ENCODE assay signal across 17 cellular contexts in the genomic region with DNA sequence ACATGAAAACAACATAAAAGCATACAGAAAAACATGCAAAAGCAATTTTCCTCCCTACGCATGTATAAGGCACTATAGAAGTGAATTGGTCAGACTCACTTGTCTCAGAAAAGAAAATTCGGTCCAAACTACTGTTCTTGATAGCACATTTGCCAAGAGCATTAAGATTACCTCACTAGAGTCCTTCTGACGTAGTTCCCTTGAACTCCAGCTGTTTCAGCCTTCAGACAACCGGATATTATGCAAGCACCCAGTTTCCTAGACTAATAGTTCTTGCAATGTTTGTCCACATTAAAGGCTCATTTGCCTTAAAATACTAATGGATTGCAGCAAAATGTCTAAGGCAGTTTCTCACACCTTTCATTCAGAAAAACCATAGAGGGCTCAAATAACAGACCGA. TPM values are rescaled to one million over a fixed set of nuclear protein-coding genes. Genes with fewer than 3 reads are reported as not detected.
A peak's percentile ranks its signal among the peaks of the same experiment; 100 is the strongest.
DNase-seq lines count a peak whose midpoint lies in the region; ATAC-seq and TF ChIP-seq lines count a peak whose summit lies in the region.
"Had no signal": no experiment of that assay in that cellular context is flagged by ENCODE, and none has a peak within 500 bp of the region (broad histone marks: within the 10 kb centered on the region; RNA-seq: fewer than 3 reads in every experiment).

No MANE protein-coding gene starts in this region.

- H2BK120ac ChIP-seq in neuronal stem cell (ENCODE audit: low read depth, low read length) = no peak overlapping the region

- ATAC-seq in left lung (peak; percentile 34), WTC11 (no peak)

- H4K8ac ChIP-seq in neuronal stem cell (ENCODE audit: low read depth, low read length) = no peak overlapping the region

- in situ Hi-C loops in brain microvascular endothelial cell (cut with HindIII; ENCODE audit: low pct_ligation_motif_present, low sequenced_read_pairs) = no loop called here

- no peak overlapping the region for H2BK15ac ChIP-seq in neuronal stem cell (ENCODE audit: low read length)

- H3K4me1 ChIP-seq in ACC112 (ENCODE audit: control insufficient read depth, insufficient read depth, low read length, unreplicated experiment) (peaks cover 15% of the 10 kb centered on the region), left lung (peaks cover 8 to 41% of the 10 kb centered on the region in 2 donors), neuronal stem cell (ENCODE audit: control insufficient read depth in 2 of 2, insufficient read depth in 1 of 2, low read depth in 1 of 2, low read length in 2 of 2) (no peaks in the 10 kb centered on the region), vagina (no peaks in the 10 kb centered on the region)
- H3K4me1 ChIP-seq: pancreas had no signal

- no CpG with 5 or more reads among the region's 5 CpGs for WGBS in neuronal stem cell (ENCODE audit: extremely low coverage in 2 of 2, insufficient read length in 2 of 2, insufficient replicate concordance in 1 of 2), 2 donors

- no peak overlapping the region for H3K23ac ChIP-seq in neuronal stem cell (ENCODE audit: low read depth, low read length, poor library complexity)

- CTCF ChIA-PET in WTC11 (lab: Charles Lee) = no interaction called here

- H3K27ac Mint-ChIP-seq in WTC11 = no peak overlapping the region
- H3K27ac Mint-ChIP-seq: memory B cell had no signal

- H4K91ac ChIP-seq in neuronal stem cell (ENCODE audit: low read depth, low read length, poor library complexity) = no peak overlapping the region

- H3K4me2 ChIP-seq in neuronal stem cell (ENCODE audit: insufficient read depth, low read length, poor library complexity, severe bottlenecking) = no peak overlapping the region

- H3K9ac ChIP-seq in neuronal stem cell (ENCODE audit: low read depth, low read length, poor library complexity) = no peak overlapping the region

- no peaks in the 10 kb centered on the region for H3K79me1 ChIP-seq in neuronal stem cell (ENCODE audit: low read depth, low read length)

- H3K27ac ChIP-seq in ACC112 (ENCODE audit: low read depth, low read length) = peak overlapping the region; percentile 30; the same call in 1 of the 2 replicates
- no peak overlapping the region for H3K27ac ChIP-seq in brain microvascular endothelial cell
- peak overlapping the region; percentile 82 to 83 for H3K27ac ChIP-seq in left lung
- H3K27ac ChIP-seq in neuronal stem cell (replicated peaks; ENCODE audit: low read length) = no peak overlapping the region
- H3K27ac ChIP-seq in vagina = no peak overlapping the region
- H3K27ac ChIP-seq: pancreas, RWPE1, thoracic aorta had no signal

- H3K4me3 ChIP-seq in ACC112 (ENCODE audit: low read depth, low read length) = no peak overlapping the region
- H3K4me3 ChIP-seq in brain microvascular endothelial cell (ENCODE audit: low read depth, low read length) = no peak overlapping the region
- no peak overlapping the region for H3K4me3 ChIP-seq in left lung
- H3K4me3 ChIP-seq in neuronal stem cell (ENCODE audit: low read length in 2 of 2) = no peak overlapping the region
- no peak overlapping the region for H3K4me3 ChIP-seq in vagina
- H3K4me3 ChIP-seq: pancreas, thoracic aorta had no signal

- peak; percentile 61 to 66 for DNase-seq in Kasumi-1 (lab: John Stamatoyannopoulos, UW)
- DNase-seq in brain microvascular endothelial cell = peak; percentile 22
- DNase-seq in left lung = no peak
- no peak for DNase-seq in WTC11 (ENCODE audit: low spot score)
- no peak for DNase-seq in neuronal stem cell (ENCODE audit: low spot score)
- no peak for DNase-seq in vagina (ENCODE audit: extremely low spot score in 2 of 2)
- DNase-seq in NCI-H2029 (lab: John Stamatoyannopoulos, UW) = no peak
- DNase-seq: activated CD8-positive, alpha-beta memory T cell treated with anti-CD3 and anti-CD28 coated beads for 24 hours; activated naive CD4-positive, alpha-beta T cell treated with anti-CD3 and anti-CD28 coated beads, Interleukin-2, amount 50 U/mL, for 16 hours; DMS153; NCI-H510A; pancreas had no signal

- TF ChIP-seq POLR2A in vagina (IDR thresholded peaks at IDR 0.05) = no peak

- POLR2A ChIA-PET in WTC11 (lab: Charles Lee) = no interaction called here

- no peak overlapping the region for H3K14ac ChIP-seq in neuronal stem cell (ENCODE audit: low read length)

- TF ChIP-seq CTCF in brain microvascular endothelial cell (IDR thresholded peaks at IDR 0.05; ENCODE audit: low read depth, low read length, missing control alignments) = no peak
- no peak for TF ChIP-seq CTCF in left lung (IDR thresholded peaks at IDR 0.05)
- no peak for TF ChIP-seq CTCF in WTC11 (IDR thresholded peaks at IDR 0.05)
- TF ChIP-seq CTCF in vagina (IDR thresholded peaks at IDR 0.05) = no peak

- H3K9me3 Mint-ChIP-seq in WTC11 = no peaks in the 10 kb centered on the region
- H3K9me3 Mint-ChIP-seq: central memory CD8-positive, alpha-beta T cell; memory B cell had no signal

- intact Hi-C loops in left lung (cut with DNase I) = loop anchor here in 1 of 2 donors (10.0 kb wide), 1 partner anchor 65 kb away; no protein-coding TSS in a partner anchor
- intact Hi-C loops in vagina (cut with DNase I) = no loop called here

- H3K4me3 Mint-ChIP-seq in WTC11 = no peak overlapping the region
- H3K4me3 Mint-ChIP-seq: central memory CD8-positive, alpha-beta T cell; memory B cell had no signal

- H3K27me3 ChIP-seq in ACC112 (ENCODE audit: insufficient read depth, low read length) (no peaks in the 10 kb centered on the region), brain microvascular endothelial cell (replicated peaks) (no peaks in the 10 kb centered on the region), left lung (no peaks in the 10 kb centered on the region), neuronal stem cell (ENCODE audit: control insufficient read depth in 3 of 3, insufficient read depth in 3 of 3, low read depth in 1 of 3, low read length in 3 of 3) (no peaks in the 10 kb centered on the region), vagina (no peaks in the 10 kb centered on the region)
- H3K27me3 ChIP-seq: pancreas had no signal

- peaks cover 35% of the 10 kb centered on the region for H3K36me3 Mint-ChIP-seq in WTC11

- no peak overlapping the region for H2AFZ ChIP-seq in ACC112 (ENCODE audit: low read length, unreplicated experiment)
- H2AFZ ChIP-seq in neuronal stem cell (ENCODE audit: low read length) = no peak overlapping the region

- H2BK12ac ChIP-seq in neuronal stem cell (ENCODE audit: low read length) = no peak overlapping the region

- H2AK5ac ChIP-seq in neuronal stem cell (ENCODE audit: low read depth, low read length) = no peak overlapping the region

- H3K4me1 Mint-ChIP-seq in WTC11 = no peaks in the 10 kb centered on the region

- H3K36me3 ChIP-seq in ACC112 (ENCODE audit: insufficient read depth, low read length) (peaks cover 8% of the 10 kb centered on the region), brain microvascular endothelial cell (replicated peaks) (peaks cover 23% of the 10 kb centered on the region), left lung (peaks cover 0 to 42% of the 10 kb centered on the region in 2 donors), neuronal stem cell (replicated peaks in 1 of 2; ENCODE audit: control insufficient read depth in 2 of 2, insufficient read depth in 2 of 2, low read length in 2 of 2) (peaks cover 17 to 60% of the 10 kb centered on the region in 2 donors), vagina (peaks cover 0 to 40% of the 10 kb centered on the region in 2 donors)

- no peaks in the 10 kb centered on the region for H3K27me3 Mint-ChIP-seq in WTC11 (ENCODE audit: low read depth)
- H3K27me3 Mint-ChIP-seq: central memory CD8-positive, alpha-beta T cell; memory B cell had no signal

- H3K79me2 ChIP-seq in ACC112 (ENCODE audit: control insufficient read depth, insufficient read depth, low read length, unreplicated experiment) = no peaks in the 10 kb centered on the region

- no peak overlapping the region for H3K18ac ChIP-seq in neuronal stem cell (ENCODE audit: low read length)

- no peak overlapping the region for H2BK5ac ChIP-seq in neuronal stem cell (ENCODE audit: low read length)

- H3K4ac ChIP-seq in neuronal stem cell (ENCODE audit: low read length) = no peak overlapping the region

- H3K9me3 ChIP-seq in left lung (no peaks in the 10 kb centered on the region), neuronal stem cell (replicated peaks in 1 of 2; ENCODE audit: control insufficient read depth in 2 of 2, insufficient read depth in 1 of 2, low read depth in 1 of 2, low read length in 2 of 2) (peaks cover 0 to 2% of the 10 kb centered on the region in 2 donors), vagina (no peaks in the 10 kb centered on the region)
- H3K9me3 ChIP-seq: pancreas, thoracic aorta had no signal

TF ChIP-seq in WTC11, 78 proteins besides CTCF, POLR2A, EP300 and RAD21 (continues in another document):
- TF ChIP-seq RORB (CRISPR knock-in tag; IDR thresholded peaks at IDR 0.05) (no peak), ZNF416 (CRISPR knock-in tag; IDR thresholded peaks at IDR 0.05) (no peak)

RNA-seq across cellular contexts. Expression of gene CASS4, which starts 2.5 kb away (rescaled TPM):
- 10 to 100 TPM; 14.4 to 28.1 TPM for total RNA-seq in left lung
- total RNA-seq in WTC11 (2021) = 0.11 to 0.14 TPM (median 0.13 TPM) in 3 replicates
- polyA plus RNA-seq in neuronal stem cell (2013, experiment 1 of 2) = 0.22 TPM
- 0.28 TPM for polyA plus RNA-seq in neuronal stem cell (2013, experiment 2 of 2)
- total RNA-seq in vagina = 0.74 TPM

RNA-seq across cellular contexts. Expression of gene CSTF1, which starts 17.1 kb away (rescaled TPM):
- 10 to 100 TPM; 30.0 to 34.3 TPM for total RNA-seq in left lung
- total RNA-seq in WTC11 (2021) = 53.9 to 58.5 TPM (median 54.2 TPM) in 3 replicates
- polyA plus RNA-seq in neuronal stem cell (2013, experiment 1 of 2) = 28.7 TPM
- 29.5 TPM for polyA plus RNA-seq in neuronal stem cell (2013, experiment 2 of 2)
- 27.0 TPM for total RNA-seq in vagina

RNA-seq across cellular contexts. Expression of gene AURKA, which starts 17.5 kb away (rescaled TPM):
- 10 to 100 TPM in 1 of 2 donors, 1 to 10 TPM in 1; 3.7 to 22.3 TPM for total RNA-seq in left lung
- 89.1 to 103 TPM (median 89.9 TPM) in 3 replicates for total RNA-seq in WTC11 (2021)
- polyA plus RNA-seq in neuronal stem cell (2013, experiment 1 of 2) = 113 TPM
- 109 TPM for polyA plus RNA-seq in neuronal stem cell (2013, experiment 2 of 2)
- total RNA-seq in vagina = 2.2 TPM

RNA-seq across cellular contexts. Expression of gene FAM210B, which starts 50.7 kb away (rescaled TPM):
- total RNA-seq in left lung (10 to 100 TPM; 32.0 to 65.1 TPM), WTC11 (2021) (16.5 to 19.1 TPM (median 16.5 TPM) in 3 replicates), vagina (46.4 TPM)
- polyA plus RNA-seq in neuronal stem cell (2013, experiment 1 of 2) = 32.5 TPM
- 32.4 TPM for polyA plus RNA-seq in neuronal stem cell (2013, experiment 2 of 2)

RNA-seq across cellular contexts. Expression of gene RTF2, which starts 58.9 kb away (rescaled TPM):
- 10 to 100 TPM; 68.2 to 85.1 TPM for total RNA-seq in left lung
- total RNA-seq in WTC11 (2021) = 46.3 to 56.1 TPM (median 51.7 TPM) in 3 replicates
- polyA plus RNA-seq in neuronal stem cell (2013, experiment 1 of 2) = 48.3 TPM
- polyA plus RNA-seq in neuronal stem cell (2013, experiment 2 of 2) = 45.7 TPM
- 47.1 TPM for total RNA-seq in vagina

Comparison
In these comparisons a context has a peak if more than half of its experiments do, and no peak if none do; other contexts are left out.
1. H3K27ac ChIP-seq: peak in ACC112 (single experiment) and left lung (2 of 2); none in brain microvascular endothelial cell (single experiment), neuronal stem cell (single experiment) and vagina (single experiment).
2. DNase-seq: peak in Kasumi-1 (2 of 2) and brain microvascular endothelial cell (single experiment); none in left lung (0 of 2), WTC11 (single experiment), neuronal stem cell (single experiment), vagina (0 of 2) and NCI-H2029 (single experiment).